ENCODE assay signal across 22 cellular contexts in the genomic region with DNA sequence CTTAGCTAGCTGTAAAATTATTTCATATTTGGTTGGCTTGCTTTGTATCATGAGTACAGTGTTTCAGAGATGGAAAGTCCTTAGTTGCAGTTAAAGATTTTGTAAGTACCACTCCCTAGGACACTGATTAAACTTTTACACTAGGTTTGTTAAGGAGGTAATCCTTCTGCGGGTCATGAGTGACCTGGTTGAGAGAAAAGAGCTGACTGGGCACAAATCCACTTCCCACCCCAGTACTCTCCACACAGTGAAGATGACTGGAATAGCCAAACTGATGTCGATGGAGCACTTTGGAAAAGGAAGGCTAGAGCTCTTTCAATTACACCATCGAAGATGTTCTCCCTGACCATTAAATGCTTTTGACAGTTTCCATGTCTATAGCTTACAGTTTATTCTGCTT.
DNase-seq lines count a peak whose midpoint lies in the region; ATAC-seq, FAIRE-seq and TF ChIP-seq lines count a peak whose summit lies in the region.
"Had no signal": no experiment of that assay in that cellular context is flagged by ENCODE, and none has a peak within 500 bp of the region (broad histone marks: within the 10 kb centered on the region; RNA-seq: fewer than 3 reads in every experiment).

No MANE protein-coding gene starts in this region.

- no peak for DNase-seq in HepG2 (ENCODE audit: low spot score)
- DNase-seq in right lobe of liver, result no peak
- DNase-seq in K562 (ENCODE audit: extremely low read depth in 1 of 4, low spot score in 3 of 4), result no peak
- no peak for DNase-seq in DMS53 treated with DMSO at 0.1 percent for 48 hours (lab: John Stamatoyannopoulos, UW; ENCODE audit: unreplicated experiment)
- no peak for DNase-seq in foreskin keratinocyte
- DNase-seq: ACHN; BE2C; C1 segment of cervical spinal cord; CD4-positive, alpha-beta memory T cell; CD4-positive, CD25-positive, alpha-beta regulatory T cell; CD8-positive, alpha-beta memory T cell; COR-L47; DMS 273 treated with DMSO at 0.1 percent for 48 hours; DMS153; DMS53; DMS79 treated with DMSO at 0.1 percent for 48 hours; GF-D8 had no signal

- CTCF ChIA-PET in HepG2 (lab: Yijun Ruan, JAX; ENCODE audit: low intra/inter-chr PET ratio, low total read pairs), result no interaction called here
- CTCF ChIA-PET in K562 (lab: Yijun Ruan, JAX; ENCODE audit: low intra/inter-chr PET ratio), result no interaction called here

- no peak overlapping the region for H3K27ac ChIP-seq in HepG2 (ENCODE audit: extremely low read length, insufficient read depth, low read length)
- H3K27ac ChIP-seq in right lobe of liver, result no peak overlapping the region
- H3K27ac ChIP-seq in K562 (ENCODE audit: extremely low read depth, low read depth, low read length), result no peak overlapping the region
- H3K27ac ChIP-seq in foreskin keratinocyte, result no peak overlapping the region
- H3K27ac ChIP-seq: 22Rv1, BLaER1 had no signal

- H3K36me3 ChIP-seq in HepG2 (replicated peaks in 1 of 2; ENCODE audit: control insufficient read depth in 1 of 2, insufficient read depth in 2 of 2, low read length in 2 of 2) (no peaks in the 10 kb centered on the region), right lobe of liver (no peaks in the 10 kb centered on the region), K562 (ENCODE audit: control insufficient read depth, insufficient read depth, low read length) (no peaks in the 10 kb centered on the region)
- H3K36me3 ChIP-seq: BE2C, BLaER1 had no signal

- FAIRE-seq in HepG2 (lab: Jason Lieb, UNC), result no peak
- FAIRE-seq in K562 (lab: Jason Lieb, UNC), result no peak
- FAIRE-seq: G401.6, GM12891, GM19239 had no signal

- whole genome bisulfite sequencing in HepG2 (ENCODE audit: low lambda C conversion rate), result 0% methylated on average over 3 of the region's 3 CpGs
- WGBS in right lobe of liver (ENCODE audit: insufficient coverage, low coverage, low lambda C conversion rate, missing lambda C conversion rate), result 75% methylated on average over 3 of the region's 3 CpGs
- WGBS in K562 (ENCODE audit: insufficient coverage, low coverage, missing lambda C conversion rate), result 0% methylated on average over 3 of the region's 3 CpGs

- POLR2A ChIA-PET in HepG2 (lab: Yijun Ruan, JAX) (no interaction called here), K562 (lab: Yijun Ruan, JAX) (no interaction called here)

- intact Hi-C loops in HepG2 (cut with micrococcal nuclease; ENCODE audit: unreplicated experiment) (no loop called here), right lobe of liver (cut with DNase I) (no loop called here), K562 (cut with micrococcal nuclease) (no loop called here)

- no peaks in the 10 kb centered on the region for H4K20me1 ChIP-seq in HepG2 (ENCODE audit: insufficient read depth, low read length)
- H4K20me1 ChIP-seq in K562 (replicated peaks; ENCODE audit: control insufficient read depth, insufficient read depth, low read length), result no peaks in the 10 kb centered on the region
- H4K20me1 ChIP-seq: BLaER1 had no signal

- ATAC-seq in HepG2, result no peak
- ATAC-seq in right lobe of liver, result no peak
- ATAC-seq in K562, result no peak
- no peak for ATAC-seq in foreskin keratinocyte

- H3K9me3 ChIP-seq in HepG2 (ENCODE audit: low read length), result no peaks in the 10 kb centered on the region
- H3K9me3 ChIP-seq in right lobe of liver, result no peaks in the 10 kb centered on the region
- no peaks in the 10 kb centered on the region for H3K9me3 ChIP-seq in K562 (replicated peaks; ENCODE audit: control insufficient read depth, insufficient read depth, low read depth, low read length)
- H3K9me3 ChIP-seq: BE2C, BLaER1 had no signal

- no peak for TF ChIP-seq CTCF in HepG2 (CRISPR knock-in tag; IDR thresholded peaks at IDR 0.05)
- TF ChIP-seq CTCF in right lobe of liver (IDR thresholded peaks at IDR 0.05), result no peak
- TF ChIP-seq CTCF in K562 (IDR thresholded peaks at IDR 0.05 in 2 of 3, conservative IDR thresholded peaks at IDR 0.05 in 1 of 3; ENCODE audit: insufficient read depth in 2 of 3, low read depth in 1 of 3, low read length in 3 of 3), result no peak
- no peak for TF ChIP-seq CTCF in foreskin keratinocyte (conservative IDR thresholded peaks at IDR 0.05)

- no peak for TF ChIP-seq POLR2A in HepG2 (IDR thresholded peaks at IDR 0.05; ENCODE audit: insufficient read depth in 1 of 2, low read depth in 2 of 2, low read length in 2 of 2)
- TF ChIP-seq POLR2A in right lobe of liver (IDR thresholded peaks at IDR 0.05), result no peak
- TF ChIP-seq POLR2A in K562 (conservative IDR thresholded peaks at IDR 0.05), result no peak

- no peak overlapping the region for H2AFZ ChIP-seq in HepG2 (ENCODE audit: low read length)
- H2AFZ ChIP-seq in K562 (ENCODE audit: low read depth, low read length), result no peak overlapping the region

- TF ChIP-seq RAD21 in HepG2 (CRISPR knock-in tag; IDR thresholded peaks at IDR 0.05) (no peak), K562 (CRISPR knock-in tag; conservative IDR thresholded peaks at IDR 0.05 in 1 of 2, IDR thresholded peaks at IDR 0.05 in 1 of 2) (no peak)

- no peak for TF ChIP-seq EP300 in HepG2 (IDR thresholded peaks at IDR 0.05; ENCODE audit: low read depth in 2 of 2, low read length in 2 of 2)
- TF ChIP-seq EP300 in HepG2 (CRISPR knock-in tag; IDR thresholded peaks at IDR 0.05; ENCODE audit: borderline replicate concordance), result no peak
- no peak for TF ChIP-seq EP300 in K562 (IDR thresholded peaks at IDR 0.05; ENCODE audit: low read length)

- H3K27me3 ChIP-seq in HepG2 (ENCODE audit: control insufficient read depth in 1 of 2, insufficient read depth in 2 of 2, low read length in 2 of 2), result no peaks in the 10 kb centered on the region
- no peaks in the 10 kb centered on the region for H3K27me3 ChIP-seq in right lobe of liver
- H3K27me3 ChIP-seq in K562 (ENCODE audit: control insufficient read depth in 2 of 2, insufficient read depth in 2 of 2, low read length in 2 of 2), result no peaks in the 10 kb centered on the region
- no peaks in the 10 kb centered on the region for H3K27me3 ChIP-seq in foreskin keratinocyte
- H3K27me3 ChIP-seq: BE2C, BLaER1 had no signal

- H3K4me1 ChIP-seq in HepG2 (ENCODE audit: insufficient read depth, low read length), result no peaks in the 10 kb centered on the region
- no peaks in the 10 kb centered on the region for H3K4me1 ChIP-seq in right lobe of liver
- H3K4me1 ChIP-seq in K562 (replicated peaks in 1 of 2; ENCODE audit: control insufficient read depth in 2 of 2, insufficient read depth in 2 of 2, low read length in 2 of 2), result no peaks in the 10 kb centered on the region
- H3K4me1 ChIP-seq in foreskin keratinocyte, result no peaks in the 10 kb centered on the region
- H3K4me1 ChIP-seq: BE2C, BLaER1 had no signal

- no peak overlapping the region for H3K4me3 ChIP-seq in HepG2 (replicated peaks in 1 of 3; ENCODE audit: insufficient read depth in 1 of 3, low read depth in 2 of 3, low read length in 3 of 3)
- no peak overlapping the region for H3K4me3 ChIP-seq in right lobe of liver
- no peak overlapping the region for H3K4me3 ChIP-seq in K562
- H3K4me3 ChIP-seq: BLaER1 had no signal

- H3K9ac ChIP-seq in HepG2 (ENCODE audit: insufficient read depth, low read depth, low read length) (no peak overlapping the region), K562 (ENCODE audit: insufficient read depth in 1 of 2, low read depth in 2 of 2, low read length in 2 of 2) (no peak overlapping the region)
- H3K9ac ChIP-seq: BLaER1 had no signal

- H3K9me1 ChIP-seq in K562 (ENCODE audit: control insufficient read depth, insufficient read depth, low read length), result no peaks in the 10 kb centered on the region

- H3K79me2 ChIP-seq in HepG2 (ENCODE audit: insufficient read depth, low read length), result no peaks in the 10 kb centered on the region
- no peaks in the 10 kb centered on the region for H3K79me2 ChIP-seq in K562 (ENCODE audit: control insufficient read depth, insufficient read depth, low read length)

- no TSS peak for BruUV-seq in HepG2 (replicated peaks; lab: Mats Ljungman, UMichigan)
- no TSS peak for BruUV-seq in K562 (replicated peaks; lab: Mats Ljungman, UMichigan)

- H3K4me2 ChIP-seq in HepG2 (ENCODE audit: low read depth, low read length) (no peak overlapping the region), K562 (ENCODE audit: insufficient read depth, low read length) (no peak overlapping the region)
- H3K4me2 ChIP-seq: BLaER1 had no signal

- in situ Hi-C loops in HepG2 (cut with HindIII; ENCODE audit: extremely low pct_ligation_motif_present, low pct_unique_long_range_greater_than_20kb), result no loop called here
- in situ Hi-C loops in K562 (cut with MboI), result no loop called here

TF ChIP-seq in HepG2, 621 proteins besides CTCF, POLR2A, EP300 and RAD21:
- TF ChIP-seq CENPX (CRISPR knock-in tag; IDR thresholded peaks at IDR 0.05), result no peak
- TF ChIP-seq TBX3 (IDR thresholded peaks at IDR 0.05; ENCODE audit: borderline replicate concordance), result no peak
- peak; percentile 92 for TF ChIP-seq MAFF (IDR thresholded peaks at IDR 0.05; ENCODE audit: low read depth, low read length)
- peak; percentile 85 to 94 for TF ChIP-seq MAFK (conservative IDR thresholded peaks at IDR 0.05 in 1 of 2, IDR thresholded peaks at IDR 0.05 in 1 of 2; ENCODE audit: low read length in 2 of 2)
- no peak for TF ChIP-seq ZNF180 (CRISPR knock-in tag; IDR thresholded peaks at IDR 0.05; ENCODE audit: borderline replicate concordance, low read depth)

TF ChIP-seq in K562, 482 proteins besides CTCF, POLR2A, EP300 and RAD21:
- TF ChIP-seq FOXJ3 (CRISPR knock-in tag; IDR thresholded peaks at IDR 0.05) (no peak), ZNF140 (CRISPR knock-in tag; IDR thresholded peaks at IDR 0.05) (no peak), MAFK (IDR thresholded peaks at IDR 0.05; ENCODE audit: low read length) (peak; percentile 75), MAFG (tag; conservative IDR thresholded peaks at IDR 0.05) (peak; percentile 38; the same call in 1 of the 2 replicates), C11orf30 (IDR thresholded peaks at IDR 0.05; ENCODE audit: low read depth) (peak; percentile 43; the same call in 1 of the 2 replicates), ZNF316 (IDR thresholded peaks at IDR 0.05) (peak; percentile 59), MAFF (IDR thresholded peaks at IDR 0.05; ENCODE audit: low read length) (peak; percentile 68)
